Comparison of ENCODE assay signal across 9 cellular contexts in the genomic region with DNA sequence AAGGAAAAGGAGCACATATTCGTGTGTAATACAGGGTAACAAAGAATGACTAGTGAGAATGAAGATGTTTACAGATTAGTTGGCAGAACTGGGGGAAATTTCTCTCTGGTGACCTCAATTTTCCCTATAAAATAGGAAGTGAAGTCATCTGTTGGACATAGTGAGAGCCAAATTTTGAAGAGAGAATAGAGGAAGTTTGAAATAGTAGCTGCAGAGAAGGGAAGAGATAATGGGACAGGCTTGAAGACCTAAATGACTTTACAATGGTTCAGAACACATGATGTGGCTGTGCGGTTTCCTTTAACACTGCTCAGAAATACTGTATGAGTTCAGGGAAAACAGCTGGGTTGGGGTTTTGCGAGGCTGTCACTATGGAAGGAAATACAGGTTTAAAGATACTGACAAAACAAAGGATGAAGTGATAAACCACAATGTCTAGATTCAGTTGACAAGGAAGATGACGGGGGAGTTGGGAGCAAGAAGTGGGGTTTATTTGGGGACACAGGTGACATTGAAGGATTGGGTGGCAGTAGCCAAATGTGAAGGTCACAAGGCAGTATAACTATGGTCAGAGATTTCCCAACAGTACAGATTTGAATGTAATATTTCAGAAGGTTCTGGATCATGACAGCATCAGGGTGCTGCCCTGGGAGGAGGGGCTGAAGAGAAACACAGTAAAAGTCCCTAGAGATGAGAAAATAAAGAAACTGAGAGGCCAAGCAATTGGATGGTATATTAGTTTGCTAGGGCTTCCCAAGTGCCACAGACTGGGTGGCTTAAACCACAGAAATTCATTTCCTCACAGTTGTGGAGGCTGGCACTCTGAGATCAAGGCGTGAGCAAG.
A peak's percentile ranks its signal among the peaks of the same experiment; 100 is the strongest.
DNase-seq lines count a peak whose midpoint lies in the region; ATAC-seq and TF ChIP-seq lines count a peak whose summit lies in the region.
"Had no signal": no experiment of that assay in that cellular context is flagged by ENCODE, and none has a peak within 500 bp of the region (broad histone marks: within the 10 kb centered on the region; RNA-seq: fewer than 3 reads in every experiment).

No MANE protein-coding gene starts in this region.

- ATAC-seq in HG02798 (IDR thresholded peaks at IDR 0.05; ENCODE audit: poor library complexity, unreplicated experiment) = peak; percentile 86
- ATAC-seq: Panc1 had no signal

- TF ChIP-seq CTCF in GM13977 (IDR thresholded peaks at IDR 0.05; ENCODE audit: extremely low read depth, insufficient read depth, missing control alignments) = no peak

- in situ Hi-C loops in GM13977 (cut with MboI; ENCODE audit: low pct_unique_long_range_greater_than_20kb, low sequenced_read_pairs, unreplicated experiment) = no loop called here

- intact Hi-C loops in posterior cingulate gyrus (cut with DNase I) = no loop called here

- DNase-seq in GM13977 (ENCODE audit: low spot score) (peak; percentile 15), OCI-M1 (lab: John Stamatoyannopoulos, UW) (peak; percentile 92), lung microvascular endothelial cell (ENCODE audit: low read depth in 2 of 2) (peak; percentile 97 to 98), NAMALWA (ENCODE audit: low spot score) (no peak), posterior cingulate gyrus (no peak)
- peak; percentile 33 for DNase-seq in activated gamma-delta T cell treated with anti-CD3 and anti-CD28 coated beads, Interleukin-2, amount 50 U/mL, for 16 hours (ENCODE audit: low read depth)
- peak; percentile 68 for DNase-seq in stimulated activated naive CD4-positive, alpha-beta T cell treated with Interleukin-2 at 50 U/mL for 16 hours (lab: John Stamatoyannopoulos, UW)

Comparison
In these comparisons a context has a peak if more than half of its experiments do, and no peak if none do; other contexts are left out.
1. DNase-seq: peak in GM13977 (single experiment), OCI-M1 (single experiment), activated gamma-delta T cell treated with anti-CD3 and anti-CD28 coated beads, Interleukin-2, amount 50 U/mL, for 16 hours (single experiment), lung microvascular endothelial cell (2 of 2) and stimulated activated naive CD4-positive, alpha-beta T cell treated with Interleukin-2 at 50 U/mL for 16 hours (single experiment); none in NAMALWA (single experiment) and posterior cingulate gyrus (0 of 10).